8 cellular contexts compared by ENCODE assay signal in genomic region chr12:110280784-110281548, GRCh38. TPM values are rescaled to one million over a fixed set of nuclear protein-coding genes. Genes with fewer than 3 reads are reported as not detected.
DNase-seq lines count a peak whose midpoint lies in the region; ATAC-seq, FAIRE-seq and TF ChIP-seq lines count a peak whose summit lies in the region.

Gene ATP2A2, plus strand, starts transcription at chr12:110281247. Its CDS starts 543 bp downstream, at chr12:110281790.

- peaks cover 2 to 5% of the 10 kb centered on the region in 2 donors for H3K36me3 ChIP-seq in kidney (ENCODE audit: control insufficient read depth in 1 of 2, insufficient read depth in 2 of 2, low read length in 2 of 2)

- intact Hi-C loops in kidney (cut with DNase I), result no loop called here

- H3K4me1 ChIP-seq in kidney (ENCODE audit: control insufficient read depth in 1 of 2, insufficient read depth in 1 of 2, low read depth in 1 of 2, low read length in 2 of 2), result peaks cover 7 to 14% of the 10 kb centered on the region in 2 donors

- H3K9ac ChIP-seq in kidney (ENCODE audit: low read length in 2 of 2), result peak within 1 kb of the TSS; percentile 75 to 92

- no peaks in the 10 kb centered on the region for H3K9me3 ChIP-seq in kidney (ENCODE audit: control insufficient read depth in 1 of 2, low read length in 2 of 2)

- H3K27ac ChIP-seq in kidney (ENCODE audit: low read depth in 2 of 2, low read length in 2 of 2), result peak within 1 kb of the TSS; percentile 95 to 96

- no peak for FAIRE-seq in kidney (lab: Jason Lieb, UNC)

- no peak for TF ChIP-seq CTCF in kidney (IDR thresholded peaks at IDR 0.05; ENCODE audit: borderline replicate concordance, extremely low read depth, insufficient read depth)

- DNase-seq in AG20443 (ENCODE audit: low spot score), result peak; percentile 98
- DNase-seq in NCI-H446 treated with DMSO at 0.1 percent for 48 hours (lab: John Stamatoyannopoulos, UW), result peak; percentile 76
- DNase-seq in activated CD4-positive, CD25-positive, alpha-beta regulatory T cell treated with anti-CD3 and anti-CD28 coated beads, Interleukin-2, amount 50 U/mL, for 72 hours, result peak; percentile 90
- DNase-seq in cerebellar cortex (ENCODE audit: low spot score), result peak; percentile 86
- peak; percentile 98 for DNase-seq in kidney
- peak; percentile 84 to 86 for DNase-seq in stimulated activated CD4-positive, alpha-beta T cell treated with anti-CD3 and anti-CD28 coated beads, Interleukin-15, amount 100 ng/mL, for 1 hour (ENCODE audit: low read depth in 1 of 2, low spot score in 1 of 2)

- peak within 1 kb of the TSS; percentile 86 to 93 for H3K4me3 ChIP-seq in kidney (ENCODE audit: low read length in 2 of 2)

- peak; percentile 67 for ATAC-seq in GM19043 (IDR thresholded peaks at IDR 0.05; ENCODE audit: low read depth, unreplicated experiment)
- peak; percentile 76 for ATAC-seq in HG03342 (IDR thresholded peaks at IDR 0.05; ENCODE audit: unreplicated experiment)

RNA-seq across cellular contexts. Expression of gene ATP2A2, which starts in this region (rescaled TPM):
- 221 TPM for total RNA-seq in kidney
- 37.2 TPM for polyA plus RNA-seq in kidney (ENCODE audit: insufficient read depth, low read depth, low replicate concordance)

Comparison
In these comparisons a context has a peak if more than half of its experiments do, and no peak if none do; other contexts are left out.
1. Peak in every context shown above with its lines: DNase-seq, ATAC-seq, H3K4me3 ChIP-seq and H3K27ac ChIP-seq.